ENCODE assay signal across 9 cellular contexts in genomic region chr4:155025762-155026457, GRCh38.
DNase-seq lines count a peak whose midpoint lies in the region; FAIRE-seq and TF ChIP-seq lines count a peak whose summit lies in the region.
"Had no signal": no experiment of that assay in that cellular context is flagged by ENCODE, and none has a peak within 500 bp of the region (broad histone marks: within the 10 kb centered on the region; RNA-seq: fewer than 3 reads in every experiment).

No MANE protein-coding gene starts in this region.

- H3K4me3 Mint-ChIP-seq in CD8-positive, alpha-beta memory T cell = no peak overlapping the region
- H3K4me3 Mint-ChIP-seq: B cell had no signal

- POLR2A ChIA-PET in CD8-positive, alpha-beta memory T cell (lab: Charles Lee) = no interaction called here

- no peak for TF ChIP-seq POLR2A in NB4 (IDR thresholded peaks at IDR 0.05; ENCODE audit: extremely low read depth, insufficient read length)

- DNase-seq in SHP77 (lab: John Stamatoyannopoulos, UW) = peak; percentile 13 to 28
- DNase-seq in SHP77 treated with DMSO at 0.1 percent for 48 hours (lab: John Stamatoyannopoulos, UW) = no peak
- peak; percentile 16 for DNase-seq in H4 (ENCODE audit: low spot score)
- peak; percentile 44 for DNase-seq in NB4 (ENCODE audit: low read depth)
- DNase-seq in fibroblast of gingiva (ENCODE audit: low read depth) = peak; percentile 41
- DNase-seq in pulmonary artery endothelial cell (ENCODE audit: low read depth, low spot score) = peak; percentile 17
- DNase-seq in CD8-positive, alpha-beta memory T cell = no peak
- no peak for DNase-seq in GM19239 (ENCODE audit: insufficient read length, low spot score)

- H3K9me3 ChIP-seq in CD8-positive, alpha-beta memory T cell (ENCODE audit: low read length) = no peaks in the 10 kb centered on the region

- no peaks in the 10 kb centered on the region for H3K36me3 ChIP-seq in CD8-positive, alpha-beta memory T cell (ENCODE audit: insufficient read depth, low read length)

- no peaks in the 10 kb centered on the region for H3K36me3 Mint-ChIP-seq in CD8-positive, alpha-beta memory T cell

- H3K27me3 ChIP-seq in CD8-positive, alpha-beta memory T cell (ENCODE audit: insufficient read depth, low read length, poor library complexity, severe bottlenecking) = no peaks in the 10 kb centered on the region

- no peak overlapping the region for H3K27ac Mint-ChIP-seq in CD8-positive, alpha-beta memory T cell
- H3K27ac Mint-ChIP-seq: B cell had no signal

- H3K4me1 ChIP-seq in CD8-positive, alpha-beta memory T cell (ENCODE audit: insufficient read depth, low read length) = no peaks in the 10 kb centered on the region

- no peaks in the 10 kb centered on the region for H3K27me3 Mint-ChIP-seq in CD8-positive, alpha-beta memory T cell

- peaks cover 0 to 4% (median 0%) of the 10 kb centered on the region in 5 donors for H3K9me3 Mint-ChIP-seq in CD8-positive, alpha-beta memory T cell

- FAIRE-seq in GM19239 (lab: Jason Lieb, UNC) = no peak

- no peak overlapping the region for H3K4me3 ChIP-seq in NB4 (ENCODE audit: low read depth, low read length)
- no peak overlapping the region for H3K4me3 ChIP-seq in CD8-positive, alpha-beta memory T cell (ENCODE audit: low read length)

- no peaks in the 10 kb centered on the region for H3K4me1 Mint-ChIP-seq in CD8-positive, alpha-beta memory T cell
- H3K4me1 Mint-ChIP-seq: B cell had no signal

- CTCF ChIA-PET in CD8-positive, alpha-beta memory T cell (lab: Charles Lee) = no interaction called here

- peak; percentile 50 for TF ChIP-seq CTCF in NB4 (IDR thresholded peaks at IDR 0.05; ENCODE audit: low read depth, low read length)

- no peak overlapping the region for H3K27ac ChIP-seq in CD8-positive, alpha-beta memory T cell (ENCODE audit: low read depth, low read length)

Comparison
In these comparisons a context has a peak if more than half of its experiments do, and no peak if none do; other contexts are left out.
1. DNase-seq: peak in SHP77 (2 of 2), H4 (single experiment), NB4 (single experiment), fibroblast of gingiva (single experiment) and pulmonary artery endothelial cell (single experiment); none in SHP77 treated with DMSO at 0.1 percent for 48 hours (single experiment), CD8-positive, alpha-beta memory T cell (0 of 5) and GM19239 (single experiment).